9 cellular contexts compared by ENCODE assay signal in genomic region chrX:129600981-129601424, GRCh38. TPM values are rescaled to one million over a fixed set of nuclear protein-coding genes. Genes with fewer than 3 reads are reported as not detected.
DNase-seq lines count a peak whose midpoint lies in the region; ATAC-seq and TF ChIP-seq lines count a peak whose summit lies in the region.
"Had no signal": no experiment of that assay in that cellular context is flagged by ENCODE, and none has a peak within 500 bp of the region (broad histone marks: within the 10 kb centered on the region; RNA-seq: fewer than 3 reads in every experiment).

No MANE protein-coding gene starts in this region.

- peaks cover 0 to 23% (median 12%) of the 10 kb centered on the region in 4 donors for H3K4me1 ChIP-seq in esophagus muscularis mucosa

- H3K4me3 Mint-ChIP-seq in nephron = no peak overlapping the region

- H3K4me1 Mint-ChIP-seq in nephron = peaks cover 12% of the 10 kb centered on the region

- TF ChIP-seq POLR2A in esophagus muscularis mucosa (IDR thresholded peaks at IDR 0.05; ENCODE audit: low read depth) = no peak

- 28% methylated on average over 11 of the region's 11 CpGs for WGBS in esophagus muscularis mucosa

- peaks cover 21% of the 10 kb centered on the region for H3K36me3 Mint-ChIP-seq in nephron (ENCODE audit: low read depth)

- no peaks in the 10 kb centered on the region for H3K9me3 Mint-ChIP-seq in nephron

- TF ChIP-seq CTCF in GM20000 (IDR thresholded peaks at IDR 0.05; ENCODE audit: extremely low read depth, missing control alignments) = peak; percentile 37
- TF ChIP-seq CTCF in esophagus muscularis mucosa (IDR thresholded peaks at IDR 0.05) = peak; percentile 49 to 58 (median 54)
- peak; percentile 65 to 69 (median 67) for TF ChIP-seq CTCF in nephron (IDR thresholded peaks at IDR 0.05; ENCODE audit: unreplicated experiment in 3 of 3)
- TF ChIP-seq CTCF in omental fat pad (IDR thresholded peaks at IDR 0.05) = no peak

- DNase-seq in COLO668 (lab: John Stamatoyannopoulos, UW; ENCODE audit: unreplicated experiment) = peak; percentile 2
- DNase-seq in GM20000 (ENCODE audit: low spot score) = peak; percentile 16
- DNase-seq in RPMI8226 = peak; percentile 42
- no peak for DNase-seq in esophagus muscularis mucosa (ENCODE audit: extremely low spot score)
- DNase-seq in omental fat pad (ENCODE audit: low spot score) = no peak
- no peak for DNase-seq in ureter (ENCODE audit: low spot score)
- DNase-seq in GF-D8 (lab: John Stamatoyannopoulos, UW) = no peak

- H3K27ac Mint-ChIP-seq in nephron = peak overlapping the region in 1 of 3 experiments; percentile 78

- no peak overlapping the region for H3K4me3 ChIP-seq in esophagus muscularis mucosa
- H3K4me3 ChIP-seq: SK-N-MC had no signal

- peaks cover 0 to 4% (median 0%) of the 10 kb centered on the region in 4 donors for H3K36me3 ChIP-seq in esophagus muscularis mucosa

- intact Hi-C loops in esophagus muscularis mucosa (cut with DNase I) = loop anchor here (10.0 kb wide), 3 partner anchors 454 to 1314 kb away; no protein-coding TSS in a partner anchor

- H3K9me3 ChIP-seq in esophagus muscularis mucosa = no peaks in the 10 kb centered on the region

- peaks cover 4% of the 10 kb centered on the region for H3K27me3 Mint-ChIP-seq in nephron (ENCODE audit: low read depth)

- peak overlapping the region; percentile 25 to 62 (median 42) for H3K27ac ChIP-seq in esophagus muscularis mucosa (replicated peaks in 1 of 4)
- H3K27ac ChIP-seq: SK-N-MC had no signal

- no peaks in the 10 kb centered on the region for H3K27me3 ChIP-seq in esophagus muscularis mucosa

- no peak for TF ChIP-seq EP300 in esophagus muscularis mucosa (IDR thresholded peaks at IDR 0.05)

- ATAC-seq in omental fat pad (ENCODE audit: low FRiP score) = no peak

RNA-seq across cellular contexts. Expression of gene APLN, which starts 53.8 kb away (rescaled TPM):
- total RNA-seq in esophagus muscularis mucosa = under 1 TPM; 0.42 to 0.99 (median 0.78) TPM
- total RNA-seq in omental fat pad = 1 to 10 TPM in 1 of 4 donors, under 1 TPM in 3; 0.32 to 3.1 (median 0.76) TPM
- total RNA-seq in ureter = 0.52 TPM

Comparison
In these comparisons a context has a peak if more than half of its experiments do, and no peak if none do; other contexts are left out.
1. DNase-seq: peak in COLO668 (single experiment), GM20000 (single experiment) and RPMI8226 (single experiment); none in esophagus muscularis mucosa (single experiment), omental fat pad (single experiment), ureter (single experiment) and GF-D8 (single experiment).
2. CTCF ChIP-seq: peak in GM20000 (single experiment), esophagus muscularis mucosa (3 of 3) and nephron (3 of 3); none in omental fat pad (0 of 3).